14 cellular contexts compared by ENCODE assay signal in genomic region chr9:99169982-99170761, GRCh38. TPM values are rescaled to one million over a fixed set of nuclear protein-coding genes. Genes with fewer than 3 reads are reported as not detected.
DNase-seq lines count a peak whose midpoint lies in the region; ATAC-seq and TF ChIP-seq lines count a peak whose summit lies in the region.
"Had no signal": no experiment of that assay in that cellular context is flagged by ENCODE, and none has a peak within 500 bp of the region (broad histone marks: within the 10 kb centered on the region; RNA-seq: fewer than 3 reads in every experiment).

No MANE protein-coding gene starts in this region.

- no peak overlapping the region for H3K23ac ChIP-seq in mesendoderm (ENCODE audit: low read length)

- H2AK5ac ChIP-seq in mesendoderm (ENCODE audit: low read length): no peak overlapping the region

- H3K4me3 ChIP-seq in mesendoderm (ENCODE audit: low read length): no peak overlapping the region
- H3K4me3 ChIP-seq: BLaER1, ovary had no signal

- no peaks in the 10 kb centered on the region for H3K36me3 ChIP-seq in mesendoderm (ENCODE audit: control insufficient read depth, insufficient read depth, low read length)
- H3K36me3 ChIP-seq: BLaER1, ovary had no signal

- H3K36me3 Mint-ChIP-seq in naive thymus-derived CD8-positive, alpha-beta T cell: no peaks in the 10 kb centered on the region

- H3K18ac ChIP-seq in mesendoderm (ENCODE audit: low read length): no peak overlapping the region

- H3K9me3 Mint-ChIP-seq in naive thymus-derived CD8-positive, alpha-beta T cell: no peaks in the 10 kb centered on the region
- H3K9me3 Mint-ChIP-seq: activated T-helper 1 cell treated with anti-CD3 and anti-CD28 coated beads, Interleukin-12 subunit alpha, Interleukin-12 subunit beta, Interleukin-2, Interleukin-4 antibody, amounts not matched to agents 30 ng/mL and 10 ng/mL and 1 ng/mL, durations not matched to agents 14 hours and 24 hours and 36 hours had no signal

- no peak overlapping the region for H3K4me3 Mint-ChIP-seq in naive thymus-derived CD8-positive, alpha-beta T cell
- H3K4me3 Mint-ChIP-seq: activated T-helper 1 cell treated with anti-CD3 and anti-CD28 coated beads, Interleukin-12 subunit alpha, Interleukin-12 subunit beta, Interleukin-2, Interleukin-4 antibody, amounts not matched to agents 30 ng/mL and 10 ng/mL and 1 ng/mL, durations not matched to agents 14 hours and 24 hours and 36 hours had no signal

- H3K27me3 ChIP-seq in mesendoderm (ENCODE audit: insufficient read depth, low read length, poor library complexity): no peaks in the 10 kb centered on the region
- H3K27me3 ChIP-seq: BLaER1, ovary had no signal

- H3K27ac ChIP-seq in mesendoderm (ENCODE audit: low read depth, low read length): peak overlapping the region; percentile 39
- H3K27ac ChIP-seq: BLaER1, ovary had no signal

- peaks cover 0 to 7% (median 0%) of the 10 kb centered on the region in 5 donors for H3K27me3 Mint-ChIP-seq in naive thymus-derived CD8-positive, alpha-beta T cell

- peaks cover 17 to 35% (median 28%) of the 10 kb centered on the region in 4 donors for H3K4me1 Mint-ChIP-seq in naive thymus-derived CD8-positive, alpha-beta T cell

- H3K9ac ChIP-seq in mesendoderm (ENCODE audit: low read length): no peak overlapping the region
- H3K9ac ChIP-seq: BLaER1 had no signal

- no peak overlapping the region for H2BK15ac ChIP-seq in mesendoderm (replicated peaks; ENCODE audit: low read depth)

- peak overlapping the region in 1 of 10 donors; percentile 44 for H3K27ac Mint-ChIP-seq in naive thymus-derived CD8-positive, alpha-beta T cell
- H3K27ac Mint-ChIP-seq: activated T-helper 1 cell treated with anti-CD3 and anti-CD28 coated beads, Interleukin-12 subunit alpha, Interleukin-12 subunit beta, Interleukin-2, Interleukin-4 antibody, amounts not matched to agents 30 ng/mL and 10 ng/mL and 1 ng/mL, durations not matched to agents 14 hours and 24 hours and 36 hours had no signal

- H2BK5ac ChIP-seq in mesendoderm (ENCODE audit: low read length): no peak overlapping the region

- no peak overlapping the region for H4K5ac ChIP-seq in mesendoderm (ENCODE audit: low read length)

- WGBS in mesendoderm (ENCODE audit: extremely low coverage, insufficient coverage, low lambda C conversion rate): no CpG with 5 or more reads among the region's 10 CpGs

- DNase-seq in EL: peak; percentile 8
- peak; percentile 33 for DNase-seq in NCI-H1436 treated with DMSO at 0.1 percent for 48 hours (lab: John Stamatoyannopoulos, UW)
- peak; percentile 71 for DNase-seq in mesendoderm
- DNase-seq in A172 (ENCODE audit: low spot score): no peak
- no peak for DNase-seq in dermis blood vessel endothelial cell
- no peak for DNase-seq in naive thymus-derived CD8-positive, alpha-beta T cell
- DNase-seq: left colon; ovary; stimulated activated CD4-positive, alpha-beta T cell treated with anti-CD3 and anti-CD28 coated beads, Interleukin-2, amount 100 ng/mL, for 24 hours had no signal

- H3K56ac ChIP-seq in mesendoderm (ENCODE audit: low read length): peak overlapping the region; percentile 47

- H3K4me1 ChIP-seq in mesendoderm (ENCODE audit: control insufficient read depth, low read depth, low read length): peaks cover 7% of the 10 kb centered on the region

- H3K79me1 ChIP-seq in mesendoderm (ENCODE audit: low read length): no peaks in the 10 kb centered on the region

- ATAC-seq in SK-N-SH treated with all-trans-retinoic acid at 6 μM for 48 hours (peak; percentile 80), HG02885 (IDR thresholded peaks at IDR 0.05; ENCODE audit: poor library complexity, unreplicated experiment) (no peak)
- ATAC-seq in naive thymus-derived CD8-positive, alpha-beta T cell: no peak
- ATAC-seq: left colon, Right ventricle myocardium inferior had no signal

- H4K8ac ChIP-seq in mesendoderm (ENCODE audit: low read depth, low read length): no peak overlapping the region

- POLR2A ChIA-PET in naive thymus-derived CD8-positive, alpha-beta T cell (lab: Charles Lee): no interaction called here

- no peak overlapping the region for H3K4me2 ChIP-seq in mesendoderm (ENCODE audit: low read length)
- H3K4me2 ChIP-seq: BLaER1 had no signal

- H2BK120ac ChIP-seq in mesendoderm (ENCODE audit: low read depth, low read length): no peak overlapping the region

- H3K79me2 ChIP-seq in mesendoderm (ENCODE audit: control insufficient read depth, insufficient read depth, low read length): no peaks in the 10 kb centered on the region

- H3K4ac ChIP-seq in mesendoderm (ENCODE audit: low read depth, low read length): no peak overlapping the region

TF ChIP-seq in SK-N-SH treated with all-trans-retinoic acid at 6 μM for 48 hours, 23 proteins besides CTCF, POLR2A, EP300 and RAD21:
- no peak for TF ChIP-seq CREB5 (CRISPR knock-in tag; IDR thresholded peaks at IDR 0.05; ENCODE audit: low read depth)
- 0 out of 2 replicates have a peak, but pooled peaks have one; percentile 13 for TF ChIP-seq ISL1 (CRISPR knock-in tag; IDR thresholded peaks at IDR 0.05)
- peak; percentile 44; the same call in 1 of the 2 replicates for TF ChIP-seq TCF4 (CRISPR knock-in tag; IDR thresholded peaks at IDR 0.05; ENCODE audit: borderline replicate concordance)

RNA-seq across cellular contexts. Expression of gene ALG2, which starts 51.6 kb away (rescaled TPM):
- polyA plus RNA-seq in mesendoderm (2013, experiment 1 of 2): 31.2 TPM
- 31.0 TPM for polyA plus RNA-seq in mesendoderm (2013, experiment 2 of 2)
- total RNA-seq in A172 (2014; rRNA removed; shearing (Covaris generic)): 67.8 and 69.5 TPM in 2 replicates
- 45.6 and 50.2 TPM in 2 replicates for total RNA-seq in dermis blood vessel endothelial cell
- 10 to 100 TPM; 17.3 to 21.9 TPM for total RNA-seq in naive thymus-derived CD8-positive, alpha-beta T cell
- polyA plus RNA-seq in naive thymus-derived CD8-positive, alpha-beta T cell: 10 to 100 TPM; 16.1 to 23.7 (median 17.8) TPM

RNA-seq across cellular contexts. Expression of gene SEC61B, which starts 51.9 kb away (rescaled TPM):
- 561 TPM for polyA plus RNA-seq in mesendoderm (2013, experiment 1 of 2)
- 537 TPM for polyA plus RNA-seq in mesendoderm (2013, experiment 2 of 2)
- 180 and 223 TPM in 2 replicates for total RNA-seq in A172 (2014; rRNA removed; shearing (Covaris generic))
- 97.0 and 108 TPM in 2 replicates for total RNA-seq in dermis blood vessel endothelial cell
- total RNA-seq in naive thymus-derived CD8-positive, alpha-beta T cell: 10 to 100 TPM; 47.4 to 48.1 TPM
- 100 to 1,000 TPM; 218 to 285 (median 263) TPM for polyA plus RNA-seq in naive thymus-derived CD8-positive, alpha-beta T cell

Comparison
In these comparisons a context has a peak if more than half of its experiments do, and no peak if none do; other contexts are left out.
1. DNase-seq: peak in EL (single experiment), NCI-H1436 treated with DMSO at 0.1 percent for 48 hours (single experiment) and mesendoderm (single experiment); none in A172 (single experiment), dermis blood vessel endothelial cell (single experiment) and naive thymus-derived CD8-positive, alpha-beta T cell (0 of 10).